31 cellular contexts compared by ENCODE assay signal in the genomic region with DNA sequence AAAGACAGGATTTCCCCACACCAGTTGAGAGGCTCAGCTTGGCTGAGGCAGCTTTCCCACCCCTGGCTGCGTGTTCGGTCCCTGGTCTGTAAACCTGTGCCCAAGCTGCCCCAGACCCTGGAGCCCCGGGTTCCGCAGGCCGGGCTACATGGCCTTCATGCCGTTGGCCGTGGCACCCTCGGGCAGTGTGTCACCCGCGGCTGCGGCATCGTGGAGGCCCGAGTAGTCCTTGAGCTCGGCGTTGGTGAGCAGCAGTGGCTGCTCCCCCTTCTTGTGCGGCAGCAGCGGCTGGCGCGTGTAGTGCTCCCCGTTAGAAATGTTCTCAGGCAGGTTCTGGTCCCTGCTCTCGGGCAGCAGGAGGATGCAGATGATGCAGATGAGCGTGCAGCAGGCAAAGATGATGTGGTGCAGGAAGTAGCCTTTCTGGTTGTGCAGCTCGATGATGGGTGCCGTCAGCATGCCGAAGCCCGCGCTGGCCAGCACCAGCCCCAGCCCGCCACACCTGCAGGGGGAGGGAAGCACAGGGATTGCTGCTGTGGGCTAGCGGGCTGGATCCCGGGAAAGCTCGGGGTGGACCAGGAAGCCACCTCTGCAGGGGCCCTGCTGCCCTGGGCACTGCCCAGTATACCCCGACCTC. TPM values are rescaled to one million over a fixed set of nuclear protein-coding genes. Genes with fewer than 3 reads are reported as not detected.
"Had no signal": no experiment of that assay in that cellular context is flagged by ENCODE, and none has a peak within 500 bp of the region (broad histone marks: within the 10 kb centered on the region; RNA-seq: fewer than 3 reads in every experiment).

No MANE protein-coding gene starts in this region.

- H3K27me3 ChIP-seq: esophagus squamous epithelium, neural progenitor cell, sigmoid colon, stomach, thyroid gland, upper lobe of left lung, vagina had no signal

- H3K9me3 Mint-ChIP-seq: activated CD4-positive, alpha-beta memory T cell treated with anti-CD3 and anti-CD28 coated beads, Interleukin-2, amount 10 ng/mL, durations not matched to agents 7 days and 5 days; activated CD4-positive, alpha-beta T cell treated with anti-CD3 and anti-CD28 coated beads, Interleukin-2, amount 10 ng/mL, durations not matched to agents 7 days and 5 days; activated naive CD4-positive, alpha-beta T cell treated with anti-CD3 and anti-CD28 coated beads, Interleukin-2, amount 10 ng/mL, durations not matched to agents 7 days and 5 days; activated naive CD8-positive, alpha-beta T cell treated with anti-CD3 and anti-CD28 coated beads, Interleukin-2, amount 50 U/mL, for 24 hours; activated T-cell treated with anti-CD3 and anti-CD28 coated beads, Interleukin-2, amount 50 U/mL, for 24 hours; central memory CD8-positive, alpha-beta T cell; naive thymus-derived CD8-positive, alpha-beta T cell; neural progenitor cell; stimulated activated naive B cell treated with anti-CD40 and anti-IgM and Interleukin-4, amounts not matched to agents 10 μg/mL and 1 μg/mL and 100 μg/mL, for 72 hours had no signal

- H3K9me3 ChIP-seq: esophagus squamous epithelium, sigmoid colon, stomach, thyroid gland, upper lobe of left lung, vagina had no signal

- ATAC-seq: activated naive CD8-positive, alpha-beta T cell treated with anti-CD3 and anti-CD28 coated beads, Interleukin-2, amount 50 U/mL, for 24 hours; left cardiac atrium; naive thymus-derived CD8-positive, alpha-beta T cell; stimulated activated naive B cell treated with anti-CD40 and anti-IgM and Interleukin-4, amounts not matched to agents 10 μg/mL and 1 μg/mL and 100 μg/mL, for 72 hours had no signal

- H3K36me3 ChIP-seq: neural progenitor cell had no signal

- H3K27ac ChIP-seq: esophagus squamous epithelium, neural progenitor cell, sigmoid colon, stomach, thyroid gland, upper lobe of left lung, vagina, WERI-Rb-1 had no signal

- H3K4me1 ChIP-seq: neural progenitor cell, thyroid gland, vagina had no signal

- H3K4me1 Mint-ChIP-seq: activated CD4-positive, alpha-beta T cell treated with anti-CD3 and anti-CD28 coated beads, Interleukin-2, amount 10 ng/mL, durations not matched to agents 7 days and 5 days; neural progenitor cell had no signal

- H3K27ac Mint-ChIP-seq: activated CD4-positive, alpha-beta memory T cell treated with anti-CD3 and anti-CD28 coated beads, Interleukin-2, amount 10 ng/mL, durations not matched to agents 7 days and 5 days; activated CD4-positive, alpha-beta T cell treated with anti-CD3 and anti-CD28 coated beads, Interleukin-2, amount 10 ng/mL, durations not matched to agents 7 days and 5 days; activated naive CD4-positive, alpha-beta T cell treated with anti-CD3 and anti-CD28 coated beads, Interleukin-2, amount 10 ng/mL, durations not matched to agents 7 days and 5 days; activated naive CD8-positive, alpha-beta T cell treated with anti-CD3 and anti-CD28 coated beads, Interleukin-2, amount 50 U/mL, for 24 hours; activated T-cell treated with anti-CD3 and anti-CD28 coated beads, Interleukin-2, amount 50 U/mL, for 24 hours had no signal

- DNase-seq: activated CD4-positive, alpha-beta memory T cell treated with anti-CD3 and anti-CD28 coated beads, Interleukin-2, amount 10 ng/mL, durations not matched to agents 7 days and 5 days; activated CD4-positive, alpha-beta T cell treated with anti-CD3 and anti-CD28 coated beads, Interleukin-2, amount 10 ng/mL, durations not matched to agents 7 days and 5 days; activated CD4-positive, CD25-positive, alpha-beta regulatory T cell treated with anti-CD3 and anti-CD28 coated beads, Interleukin-2, amount 50 U/mL, for 72 hours; activated CD8-positive, alpha-beta memory T cell treated with anti-CD3 and anti-CD28 coated beads, Interleukin-2, amount 50 U/mL, for 48 hours; activated gamma-delta T cell; activated naive CD4-positive, alpha-beta T cell treated with anti-CD3 and anti-CD28 coated beads, Interleukin-2, amount 10 ng/mL, durations not matched to agents 7 days and 5 days; activated naive CD8-positive, alpha-beta T cell treated with anti-CD3 and anti-CD28 coated beads, Interleukin-2, amount 50 U/mL, for 24 hours; activated T-cell treated with anti-CD3 and anti-CD28 coated beads, Interleukin-2, amount 50 U/mL, for 24 hours; amygdala; dermis blood vessel endothelial cell; effector CD4-positive, alpha-beta T cell; esophagus squamous epithelium; left cardiac atrium; mesenchymal stem cell; naive thymus-derived CD8-positive, alpha-beta T cell; sigmoid colon; small intestine; stimulated activated CD4-positive, alpha-beta T cell treated with anti-CD3 and anti-CD28 coated beads, Interleukin-1b, Interleukin-23, amount 100 ng/mL, for 48 hours; stimulated activated CD4-positive, alpha-beta T cell treated with anti-CD3 and anti-CD28 coated beads, Interleukin-4, amount 100 ng/mL, for 4 hours; stimulated activated CD8-positive, alpha-beta memory T cell treated with anti-CD3 and anti-CD28 coated beads, Interleukin-4, amount 100 ng/mL, for 48 hours; stimulated activated naive B cell treated with anti-CD40 and anti-IgM and Interleukin-4, amounts not matched to agents 10 μg/mL and 1 μg/mL and 100 μg/mL, for 72 hours; stomach; T-helper 1 cell; T1000; thyroid gland; WERI-Rb-1 had no signal

- H3K4me3 Mint-ChIP-seq: activated CD4-positive, alpha-beta memory T cell treated with anti-CD3 and anti-CD28 coated beads, Interleukin-2, amount 10 ng/mL, durations not matched to agents 7 days and 5 days; activated CD4-positive, alpha-beta T cell treated with anti-CD3 and anti-CD28 coated beads, Interleukin-2, amount 10 ng/mL, durations not matched to agents 7 days and 5 days; activated naive CD4-positive, alpha-beta T cell treated with anti-CD3 and anti-CD28 coated beads, Interleukin-2, amount 10 ng/mL, durations not matched to agents 7 days and 5 days; activated naive CD8-positive, alpha-beta T cell treated with anti-CD3 and anti-CD28 coated beads, Interleukin-2, amount 50 U/mL, for 24 hours; activated T-cell treated with anti-CD3 and anti-CD28 coated beads, Interleukin-2, amount 50 U/mL, for 24 hours; central memory CD8-positive, alpha-beta T cell; naive thymus-derived CD8-positive, alpha-beta T cell; neural progenitor cell; stimulated activated naive B cell treated with anti-CD40 and anti-IgM and Interleukin-4, amounts not matched to agents 10 μg/mL and 1 μg/mL and 100 μg/mL, for 72 hours had no signal

- H3K4me3 ChIP-seq: esophagus squamous epithelium, neural progenitor cell, sigmoid colon, stomach, thyroid gland, upper lobe of left lung, vagina had no signal

RNA-seq across cellular contexts. Expression of gene TUBB2B, which starts 45.6 kb away (rescaled TPM):
- total RNA-seq: activated CD4-positive, alpha-beta memory T cell treated with anti-CD3 and anti-CD28 coated beads, Interleukin-2, amount 10 ng/mL, durations not matched to agents 7 days and 5 days; activated CD4-positive, alpha-beta T cell treated with anti-CD3 and anti-CD28 coated beads, Interleukin-2, amount 10 ng/mL, durations not matched to agents 7 days and 5 days; naive thymus-derived CD8-positive, alpha-beta T cell had no signal
- polyA plus RNA-seq: keratinocyte had no signal
